ENCODE assay signal across 15 cellular contexts in the genomic region with DNA sequence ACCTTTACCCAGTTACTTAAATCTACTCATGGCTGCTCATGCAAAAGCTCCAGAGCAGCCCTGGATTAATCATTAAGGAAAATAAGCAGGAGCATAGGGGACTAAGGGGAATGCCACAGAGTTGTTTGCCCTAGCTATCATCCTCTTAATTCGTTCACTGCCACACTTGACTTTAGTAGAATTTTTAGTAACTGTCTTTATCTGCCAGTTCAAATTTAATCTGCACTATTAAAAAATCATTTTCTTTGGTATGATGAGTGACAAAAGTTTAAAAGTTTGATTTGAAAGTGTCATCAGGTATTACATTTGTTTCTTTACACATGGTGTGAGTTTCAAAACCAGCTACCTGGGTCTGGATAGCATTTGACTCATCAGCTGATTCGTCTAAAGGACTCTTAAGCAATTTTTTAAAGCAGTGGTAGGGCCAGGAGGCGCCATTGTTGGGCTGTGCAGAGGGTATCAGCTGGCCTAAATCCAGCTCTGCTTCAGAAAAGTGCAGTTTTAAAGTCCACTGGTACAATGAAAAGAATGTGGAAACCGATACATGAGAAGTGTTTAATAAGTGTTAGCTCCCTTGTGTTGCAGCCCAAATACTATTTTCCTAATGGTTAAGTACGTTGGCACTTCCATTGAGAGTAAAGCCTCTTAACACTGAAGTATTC.
DNase-seq lines count a peak whose midpoint lies in the region; ATAC-seq and TF ChIP-seq lines count a peak whose summit lies in the region.
"Had no signal": no experiment of that assay in that cellular context is flagged by ENCODE, and none has a peak within 500 bp of the region (broad histone marks: within the 10 kb centered on the region; RNA-seq: fewer than 3 reads in every experiment).

No MANE protein-coding gene starts in this region.

- DNase-seq in DMS53 (lab: John Stamatoyannopoulos, UW) (peak; percentile 81), HuH-7 (ENCODE audit: low spot score) (peak; percentile 32), epithelial cell of proximal tubule (ENCODE audit: low read depth) (peak; percentile 90), mesenchymal stem cell (no peak), DMS114 treated with DMSO at 0.1 percent for 48 hours (lab: John Stamatoyannopoulos, UW; ENCODE audit: unreplicated experiment) (no peak), GM19240 (ENCODE audit: insufficient read length, low spot score) (no peak), H7 (no peak)
- DNase-seq: activated B cell treated with CpG ODN at 0.5 μM for 24 hours; activated gamma-delta T cell treated with Interleukin-2 at 50 U/mL for 16 hours; anterior cingulate cortex; Kasumi-1; psoas muscle; stimulated activated CD4-positive, alpha-beta T cell treated with anti-CD3 and anti-CD28 coated beads, Interleukin-15, amount 100 ng/mL, for 24 hours had no signal

- H2AK5ac ChIP-seq in mesenchymal stem cell (ENCODE audit: low read length, severe bottlenecking): no peak overlapping the region

- no peak overlapping the region for H3K4me2 ChIP-seq in mesenchymal stem cell (ENCODE audit: low read length, poor library complexity, severe bottlenecking)

- H3K9me3 ChIP-seq in mesenchymal stem cell (ENCODE audit: control insufficient read depth, low read length): no peaks in the 10 kb centered on the region

- H3K9ac ChIP-seq in mesenchymal stem cell (ENCODE audit: low read length): no peak overlapping the region

- TF ChIP-seq CTCF in epithelial cell of proximal tubule (conservative IDR thresholded peaks at IDR 0.05; ENCODE audit: low read depth, low read length): peak; percentile 9

- H2BK120ac ChIP-seq in mesenchymal stem cell (ENCODE audit: low read depth, low read length): no peak overlapping the region

- no peak overlapping the region for H2BK5ac ChIP-seq in mesenchymal stem cell (ENCODE audit: low read depth, low read length, poor library complexity, severe bottlenecking)

- H2BK15ac ChIP-seq in mesenchymal stem cell (ENCODE audit: low read depth, poor library complexity, severe bottlenecking): no peak overlapping the region

- H3K27ac ChIP-seq in mesenchymal stem cell (ENCODE audit: low read length, poor library complexity, severe bottlenecking): peak overlapping the region; percentile 80
- H3K27ac ChIP-seq: HL-60, psoas muscle had no signal

- no peak overlapping the region for H2BK12ac ChIP-seq in mesenchymal stem cell (ENCODE audit: low read length in 2 of 2)

- no peak overlapping the region for H2AFZ ChIP-seq in mesenchymal stem cell (ENCODE audit: low read depth, low read length)

- H3K4ac ChIP-seq in mesenchymal stem cell (ENCODE audit: low read depth in 1 of 2, low read length in 2 of 2): no peak overlapping the region

- H3K14ac ChIP-seq in mesenchymal stem cell (ENCODE audit: low read length in 2 of 2): no peak overlapping the region

- no peak overlapping the region for H3K23ac ChIP-seq in mesenchymal stem cell (ENCODE audit: low read length in 2 of 2)

- ATAC-seq in HG03469 (IDR thresholded peaks at IDR 0.05; ENCODE audit: unreplicated experiment): no peak
- ATAC-seq: psoas muscle had no signal

- H3K4me1 ChIP-seq in mesenchymal stem cell (ENCODE audit: control insufficient read depth, insufficient read depth, low read depth, low read length): peaks cover 5% of the 10 kb centered on the region
- H3K4me1 ChIP-seq: psoas muscle had no signal

- H4K91ac ChIP-seq in mesenchymal stem cell (ENCODE audit: low read length): no peak overlapping the region

- no peaks in the 10 kb centered on the region for H3K79me1 ChIP-seq in mesenchymal stem cell (replicated peaks; ENCODE audit: low read length, poor library complexity, severe bottlenecking)

- H3K27me3 ChIP-seq in mesenchymal stem cell (ENCODE audit: control insufficient read depth in 1 of 2, insufficient read depth in 1 of 2, low read length in 2 of 2): no peaks in the 10 kb centered on the region
- H3K27me3 ChIP-seq in H7 (ENCODE audit: control insufficient read depth, insufficient read depth, low read length): no peaks in the 10 kb centered on the region

- no peak overlapping the region for H4K8ac ChIP-seq in mesenchymal stem cell (ENCODE audit: low read length)

- peaks cover 0 to 10% of the 10 kb centered on the region in 2 experiments for H3K36me3 ChIP-seq in mesenchymal stem cell (ENCODE audit: control insufficient read depth in 1 of 2, insufficient read depth in 2 of 2, low read depth in 1 of 2, low read length in 2 of 2)
- no peaks in the 10 kb centered on the region for H3K36me3 ChIP-seq in H7 (replicated peaks; ENCODE audit: control insufficient read depth, insufficient read depth, low read length)

- no peak overlapping the region for H3K18ac ChIP-seq in mesenchymal stem cell (ENCODE audit: low read depth in 1 of 2, low read length in 2 of 2)

- 93% methylated on average over 5 of the region's 5 CpGs for WGBS in mesenchymal stem cell

- H3K4me3 ChIP-seq in epithelial cell of proximal tubule (ENCODE audit: low read depth, low read length) (peak overlapping the region; percentile 34), mesenchymal stem cell (ENCODE audit: insufficient read depth in 1 of 2, low read depth in 1 of 2, low read length in 2 of 2) (no peak overlapping the region), H7 (ENCODE audit: insufficient read depth, low read depth, low read length) (no peak overlapping the region)
- H3K4me3 ChIP-seq: psoas muscle had no signal

Comparison
In these comparisons a context has a peak if more than half of its experiments do, and no peak if none do; other contexts are left out.
1. DNase-seq: peak in DMS53 (single experiment), HuH-7 (single experiment) and epithelial cell of proximal tubule (single experiment); none in mesenchymal stem cell (single experiment), DMS114 treated with DMSO at 0.1 percent for 48 hours (single experiment), GM19240 (single experiment) and H7 (single experiment).